ENCODE assay signal across 12 cellular contexts in genomic region chr12:56918139-56918538, GRCh38. TPM values are rescaled to one million over a fixed set of nuclear protein-coding genes. Genes with fewer than 3 reads are reported as not detected.
"Had no signal": no experiment of that assay in that cellular context is flagged by ENCODE, and none has a peak within 500 bp of the region (broad histone marks: within the 10 kb centered on the region; RNA-seq: fewer than 3 reads in every experiment).

No MANE protein-coding gene starts in this region.

RNA-seq across cellular contexts. Expression of gene SDR9C7, which starts 16.1 kb away (rescaled TPM):
- total RNA-seq: OCI-LY7, PC-3, PC-9, Peyer's patch, Right ventricle myocardium inferior, Right ventricle myocardium superior, RPMI7951, SJCRH30, SJSA1, SK-MEL-5, T-cell had no signal
- polyA plus RNA-seq: SK-N-SH had no signal

RNA-seq across cellular contexts. Expression of gene RDH16, which starts 39.3 kb away (rescaled TPM):
- total RNA-seq: Right ventricle myocardium inferior, RPMI7951, SK-MEL-5 had no signal
